8 cellular contexts compared by ENCODE assay signal in the genomic region with DNA sequence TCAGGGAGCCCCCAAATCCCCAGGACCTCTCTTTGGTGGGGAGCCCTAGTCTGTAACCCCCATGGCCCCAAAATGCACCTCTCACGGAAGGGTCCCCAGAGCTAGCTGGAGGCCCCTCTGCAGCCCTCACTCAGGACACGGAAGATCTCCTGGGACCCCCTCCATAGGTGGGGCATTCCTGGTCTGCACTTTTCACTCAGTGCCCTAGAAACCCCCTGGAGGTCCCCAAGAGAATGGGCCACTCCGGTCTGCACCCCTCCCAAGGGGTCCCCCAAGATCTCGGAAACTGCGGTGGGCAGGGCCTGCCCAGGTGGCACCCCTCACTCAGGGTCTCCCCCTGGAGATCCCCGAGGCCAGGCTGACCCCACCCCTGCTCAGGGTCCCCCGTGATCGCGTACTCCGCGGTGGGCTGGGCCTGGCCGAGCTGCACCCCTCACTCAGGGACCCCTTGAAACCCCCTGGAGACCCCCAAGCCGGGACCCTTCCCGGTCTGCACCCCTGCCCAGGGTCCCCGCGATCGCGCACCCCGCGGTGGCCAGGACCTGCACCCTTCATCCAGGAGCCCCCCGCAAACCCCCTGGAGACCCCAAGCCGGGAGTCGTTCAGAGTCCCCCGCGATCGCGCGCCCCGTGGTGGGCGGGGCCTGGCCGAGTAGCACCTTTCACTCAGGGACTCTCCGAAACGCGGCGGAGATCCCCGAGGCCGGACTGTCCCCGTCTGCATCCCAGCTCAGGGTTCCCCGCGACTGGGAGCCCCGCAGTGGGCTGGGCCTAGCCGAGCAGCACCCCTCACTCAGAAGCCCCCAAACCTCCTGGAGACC. TPM values are rescaled to one million over a fixed set of nuclear protein-coding genes. Genes with fewer than 3 reads are reported as not detected.
DNase-seq lines count a peak whose midpoint lies in the region; ATAC-seq and TF ChIP-seq lines count a peak whose summit lies in the region.

No MANE protein-coding gene starts in this region.

- peaks cover 0 to 6% of the 10 kb centered on the region in 2 donors for H3K36me3 Mint-ChIP-seq in activated T-cell treated with anti-CD3 and anti-CD28 coated beads, Interleukin-2, amount 50 U/mL, for 72 hours (ENCODE audit: insufficient read depth in 2 of 2)

- H3K36me3 ChIP-seq in KMS-11 (ENCODE audit: insufficient read depth) (no peaks in the 10 kb centered on the region), parathyroid adenoma (ENCODE audit: control insufficient read depth, insufficient read depth, low read length) (no peaks in the 10 kb centered on the region)

- TF ChIP-seq CTCF in KMS-11 (conservative IDR thresholded peaks at IDR 0.05; ENCODE audit: low read depth, low read length): no peak
- TF ChIP-seq CTCF in fibroblast of pulmonary artery (IDR thresholded peaks at IDR 0.05; ENCODE audit: low read length, missing control alignments): no peak
- no peak for TF ChIP-seq CTCF in parathyroid adenoma (IDR thresholded peaks at IDR 0.05)

- H3K4me1 Mint-ChIP-seq in activated T-cell treated with anti-CD3 and anti-CD28 coated beads, Interleukin-2, amount 50 U/mL, for 72 hours (ENCODE audit: low read depth): peaks cover 31% of the 10 kb centered on the region

- peak overlapping the region; percentile 78 to 84 for H3K4me3 Mint-ChIP-seq in activated T-cell treated with anti-CD3 and anti-CD28 coated beads, Interleukin-2, amount 50 U/mL, for 72 hours

- peaks cover 23% of the 10 kb centered on the region for H3K4me1 ChIP-seq in KMS-11 (ENCODE audit: low read depth, poor library complexity, severe bottlenecking)
- no peaks in the 10 kb centered on the region for H3K4me1 ChIP-seq in parathyroid adenoma

- H3K27me3 Mint-ChIP-seq in activated T-cell treated with anti-CD3 and anti-CD28 coated beads, Interleukin-2, amount 50 U/mL, for 72 hours (ENCODE audit: low read depth): no peaks in the 10 kb centered on the region

- peak overlapping the region; percentile 91 for H3K9ac ChIP-seq in KMS-11
- peak overlapping the region; percentile 61 for H3K9ac ChIP-seq in parathyroid adenoma

- ATAC-seq in GM19455 (IDR thresholded peaks at IDR 0.05; ENCODE audit: unreplicated experiment): peak; percentile 42
- peak; percentile 34 to 49 for ATAC-seq in activated T-cell treated with anti-CD3 and anti-CD28 coated beads, Interleukin-2, amount 50 U/mL, for 72 hours (replicated peaks in 1 of 2)

- H3K27ac Mint-ChIP-seq in activated T-cell treated with anti-CD3 and anti-CD28 coated beads, Interleukin-2, amount 50 U/mL, for 72 hours: peak overlapping the region; percentile 65

- H3K79me2 ChIP-seq in KMS-11 (ENCODE audit: insufficient read depth, low read depth) (peaks cover 53% of the 10 kb centered on the region), parathyroid adenoma (no peaks in the 10 kb centered on the region)

- no peaks in the 10 kb centered on the region for H3K9me3 Mint-ChIP-seq in activated T-cell treated with anti-CD3 and anti-CD28 coated beads, Interleukin-2, amount 50 U/mL, for 72 hours

- no peaks in the 10 kb centered on the region for H3K9me3 ChIP-seq in parathyroid adenoma (ENCODE audit: control insufficient read depth, low read length)

- H3K4me3 ChIP-seq in KMS-11 (IDR thresholded peaks at IDR 0.05; ENCODE audit: insufficient read depth, low read depth, low read length) (no peak overlapping the region), fibroblast of pulmonary artery (replicated peaks; ENCODE audit: low read depth, low read length) (peak overlapping the region; percentile 71), parathyroid adenoma (ENCODE audit: low read depth, low read length) (peak overlapping the region; percentile 83)

- no peaks in the 10 kb centered on the region for H3K27me3 ChIP-seq in KMS-11 (ENCODE audit: insufficient read depth, low read depth)
- H3K27me3 ChIP-seq in parathyroid adenoma (ENCODE audit: control insufficient read depth, insufficient read depth, low read length): no peaks in the 10 kb centered on the region

- H3K4me2 ChIP-seq in KMS-11: peak overlapping the region; percentile 88
- peak overlapping the region; percentile 71 for H3K4me2 ChIP-seq in parathyroid adenoma (ENCODE audit: low read length)

- H2AFZ ChIP-seq in KMS-11 (ENCODE audit: low read depth) (0 out of 2 replicates have a peak overlapping the region, but pooled peaks have one; percentile 30), parathyroid adenoma (peak overlapping the region; percentile 72)

- DNase-seq in CD1c-positive myeloid dendritic cell (ENCODE audit: extremely low spot score) (peak; percentile 13), fibroblast of pulmonary artery (ENCODE audit: low read depth) (no peak), NCI-H2107 (lab: John Stamatoyannopoulos, UW) (no peak), NCI-H1930 (lab: John Stamatoyannopoulos, UW) (no peak)
- DNase-seq in activated T-cell treated with anti-CD3 and anti-CD28 coated beads, Interleukin-2, amount 50 U/mL, for 72 hours: peak; percentile 60 to 68

- H4K20me1 ChIP-seq in KMS-11 (ENCODE audit: insufficient read depth): no peaks in the 10 kb centered on the region; the same call in 1 of the 2 replicates

- peak overlapping the region; percentile 58 for H3K27ac ChIP-seq in KMS-11
- H3K27ac ChIP-seq in parathyroid adenoma: no peak overlapping the region

RNA-seq across cellular contexts. Expression of a gene that starts 1.1 kb away (rescaled TPM):
- total RNA-seq in activated T-cell treated with anti-CD3 and anti-CD28 coated beads, Interleukin-2, amount 50 U/mL, for 72 hours: 10 to 100 TPM; 72.2 to 76.8 TPM

RNA-seq across cellular contexts. Expression of a gene that starts 20.2 kb away (rescaled TPM):
- total RNA-seq in activated T-cell treated with anti-CD3 and anti-CD28 coated beads, Interleukin-2, amount 50 U/mL, for 72 hours: 10 to 100 TPM; 84.4 to 84.5 TPM

RNA-seq across cellular contexts. Expression of a gene that starts 28.3 kb away (rescaled TPM):
- total RNA-seq in activated T-cell treated with anti-CD3 and anti-CD28 coated beads, Interleukin-2, amount 50 U/mL, for 72 hours: 10 to 100 TPM; 51.4 to 54.0 TPM

Comparison
In these comparisons a context has a peak if more than half of its experiments do, and no peak if none do; other contexts are left out.
1. DNase-seq: peak in CD1c-positive myeloid dendritic cell (single experiment) and activated T-cell treated with anti-CD3 and anti-CD28 coated beads, Interleukin-2, amount 50 U/mL, for 72 hours (2 of 2); none in fibroblast of pulmonary artery (single experiment), NCI-H2107 (single experiment) and NCI-H1930 (0 of 2).